8 cellular contexts compared by ENCODE assay signal in genomic region chr6:35146453-35146852, GRCh38.
DNase-seq lines count a peak whose midpoint lies in the region; ATAC-seq and TF ChIP-seq lines count a peak whose summit lies in the region.

No MANE protein-coding gene starts in this region.

- no peaks in the 10 kb centered on the region for H3K36me3 Mint-ChIP-seq in activated naive CD4-positive, alpha-beta T cell treated with anti-CD3 and anti-CD28 coated beads, Interleukin-2, amount 10 ng/mL, durations not matched to agents 7 days and 5 days
- H3K36me3 Mint-ChIP-seq in stimulated activated naive B cell treated with anti-CD40 and anti-IgM and Interleukin-4, amounts not matched to agents 10 μg/mL and 1 μg/mL and 100 μg/mL, for 72 hours: no peaks in the 10 kb centered on the region

- peaks cover 35% of the 10 kb centered on the region for H3K4me1 ChIP-seq in adipocyte (ENCODE audit: control insufficient read depth, insufficient read depth, low read length)

- H3K27ac Mint-ChIP-seq in activated naive CD4-positive, alpha-beta T cell treated with anti-CD3 and anti-CD28 coated beads, Interleukin-2, amount 10 ng/mL, durations not matched to agents 7 days and 5 days: no peak overlapping the region
- H3K27ac Mint-ChIP-seq in stimulated activated naive B cell treated with anti-CD40 and anti-IgM and Interleukin-4, amounts not matched to agents 10 μg/mL and 1 μg/mL and 100 μg/mL, for 72 hours: no peak overlapping the region

- no peak for TF ChIP-seq POLR2A in NB4 (IDR thresholded peaks at IDR 0.05; ENCODE audit: extremely low read depth, insufficient read length)

- peaks cover 34% of the 10 kb centered on the region for H3K4me1 Mint-ChIP-seq in activated naive CD4-positive, alpha-beta T cell treated with anti-CD3 and anti-CD28 coated beads, Interleukin-2, amount 10 ng/mL, durations not matched to agents 7 days and 5 days
- peaks cover 0 to 2% of the 10 kb centered on the region in 2 donors for H3K4me1 Mint-ChIP-seq in stimulated activated naive B cell treated with anti-CD40 and anti-IgM and Interleukin-4, amounts not matched to agents 10 μg/mL and 1 μg/mL and 100 μg/mL, for 72 hours

- CTCF ChIA-PET in activated naive CD4-positive, alpha-beta T cell treated with anti-CD3 and anti-CD28 coated beads, Interleukin-2, amount 10 ng/mL, durations not matched to agents 7 days and 5 days (lab: Charles Lee): interaction anchor here (0.7 to 7.4 kb wide), 9 partner anchors 9 to 160 kb away, joined by 3 to 125 read pairs (median 5); no protein-coding TSS in a partner anchor

- no peak overlapping the region for H3K4me3 ChIP-seq in NB4 (ENCODE audit: low read depth, low read length)
- H3K4me3 ChIP-seq in adipocyte (ENCODE audit: low read length): no peak overlapping the region

- peaks cover 23% of the 10 kb centered on the region for H3K27me3 Mint-ChIP-seq in activated naive CD4-positive, alpha-beta T cell treated with anti-CD3 and anti-CD28 coated beads, Interleukin-2, amount 10 ng/mL, durations not matched to agents 7 days and 5 days
- H3K27me3 Mint-ChIP-seq in stimulated activated naive B cell treated with anti-CD40 and anti-IgM and Interleukin-4, amounts not matched to agents 10 μg/mL and 1 μg/mL and 100 μg/mL, for 72 hours: peaks cover 14 to 18% of the 10 kb centered on the region in 2 donors

- H3K27me3 ChIP-seq in adipocyte (replicated peaks; ENCODE audit: control insufficient read depth, insufficient read depth, low read length): no peaks in the 10 kb centered on the region

- H3K9me3 Mint-ChIP-seq in activated naive CD4-positive, alpha-beta T cell treated with anti-CD3 and anti-CD28 coated beads, Interleukin-2, amount 10 ng/mL, durations not matched to agents 7 days and 5 days: no peaks in the 10 kb centered on the region
- H3K9me3 Mint-ChIP-seq in stimulated activated naive B cell treated with anti-CD40 and anti-IgM and Interleukin-4, amounts not matched to agents 10 μg/mL and 1 μg/mL and 100 μg/mL, for 72 hours: no peaks in the 10 kb centered on the region

- no peak overlapping the region for H3K4me3 Mint-ChIP-seq in activated naive CD4-positive, alpha-beta T cell treated with anti-CD3 and anti-CD28 coated beads, Interleukin-2, amount 10 ng/mL, durations not matched to agents 7 days and 5 days
- H3K4me3 Mint-ChIP-seq in stimulated activated naive B cell treated with anti-CD40 and anti-IgM and Interleukin-4, amounts not matched to agents 10 μg/mL and 1 μg/mL and 100 μg/mL, for 72 hours: no peak overlapping the region

- DNase-seq in activated naive CD4-positive, alpha-beta T cell treated with anti-CD3 and anti-CD28 coated beads, Interleukin-2, amount 10 ng/mL, durations not matched to agents 7 days and 5 days: peak; percentile 46
- no peak for DNase-seq in activated naive CD4-positive, alpha-beta T cell treated with Interleukin-2 at 50 U/mL for 16 hours
- peak; percentile 76 for DNase-seq in NB4 (ENCODE audit: low read depth)
- peak; percentile 67 for DNase-seq in adipocyte (ENCODE audit: low read depth)
- DNase-seq in hepatic stellate cell (ENCODE audit: low spot score): peak; percentile 61
- no peak for DNase-seq in stimulated activated naive B cell treated with anti-CD40 and anti-IgM and Interleukin-4, amounts not matched to agents 10 μg/mL and 1 μg/mL and 100 μg/mL, for 72 hours
- no peak for DNase-seq in SKM-1 (lab: John Stamatoyannopoulos, UW; ENCODE audit: unreplicated experiment)

- no peaks in the 10 kb centered on the region for H3K36me3 ChIP-seq in adipocyte (ENCODE audit: control insufficient read depth, insufficient read depth, low read length, severe bottlenecking)

- no peaks in the 10 kb centered on the region for H3K9me3 ChIP-seq in adipocyte (ENCODE audit: control insufficient read depth, low read length)

- TF ChIP-seq CTCF in NB4 (IDR thresholded peaks at IDR 0.05; ENCODE audit: low read depth, low read length): peak; percentile 82

- H3K9ac ChIP-seq in adipocyte (ENCODE audit: low read length): peak overlapping the region; percentile 74

- ATAC-seq in stimulated activated naive B cell treated with anti-CD40 and anti-IgM and Interleukin-4, amounts not matched to agents 10 μg/mL and 1 μg/mL and 100 μg/mL, for 72 hours (replicated peaks): peak; percentile 33 to 66
- ATAC-seq in GM21717 (IDR thresholded peaks at IDR 0.05; ENCODE audit: unreplicated experiment): no peak

Comparison
In these comparisons a context has a peak if more than half of its experiments do, and no peak if none do; other contexts are left out.
1. DNase-seq: peak in activated naive CD4-positive, alpha-beta T cell treated with anti-CD3 and anti-CD28 coated beads, Interleukin-2, amount 10 ng/mL, durations not matched to agents 7 days and 5 days (single experiment), NB4 (single experiment), adipocyte (single experiment) and hepatic stellate cell (single experiment); none in activated naive CD4-positive, alpha-beta T cell treated with Interleukin-2 at 50 U/mL for 16 hours (single experiment), stimulated activated naive B cell treated with anti-CD40 and anti-IgM and Interleukin-4, amounts not matched to agents 10 μg/mL and 1 μg/mL and 100 μg/mL, for 72 hours (single experiment) and SKM-1 (single experiment).